Comparison of ENCODE assay signal across 2 cellular contexts in genomic region chr12:124151583-124151982, GRCh38.
TF ChIP-seq lines count a peak whose summit lies in the region.

No MANE protein-coding gene starts in this region.

TF ChIP-seq in HepG2, 621 proteins besides CTCF, POLR2A, EP300 and RAD21 (continued from another document):
- TF ChIP-seq NFIB (CRISPR knock-in tag; IDR thresholded peaks at IDR 0.05; ENCODE audit: borderline replicate concordance) (no peak), HNRNPL (IDR thresholded peaks at IDR 0.05; ENCODE audit: low read depth, low read length) (no peak), BCLAF1 (IDR thresholded peaks at IDR 0.05) (no peak)
TF ChIP-seq in HepG2: peak in this region for 2.

TF ChIP-seq in K562, 482 proteins besides CTCF, POLR2A, EP300 and RAD21 (continued from another document):
- no peak for TF ChIP-seq ZMIZ1 (IDR thresholded peaks at IDR 0.05; ENCODE audit: low read depth in 2 of 2, low read length in 2 of 2)
- no peak for TF ChIP-seq ZBTB33 (CRISPR knock-in tag; IDR thresholded peaks at IDR 0.05)
- no peak for TF ChIP-seq SNIP1 (IDR thresholded peaks at IDR 0.05; ENCODE audit: low read depth)
- TF ChIP-seq NR2C2 (CRISPR knock-in tag; IDR thresholded peaks at IDR 0.05): peak; percentile 75; the same call in 1 of the 2 replicates
- TF ChIP-seq NR2C2 (tag; IDR thresholded peaks at IDR 0.05): peak; percentile 71; the same call in 1 of the 2 replicates
- TF ChIP-seq, protein P1, sequence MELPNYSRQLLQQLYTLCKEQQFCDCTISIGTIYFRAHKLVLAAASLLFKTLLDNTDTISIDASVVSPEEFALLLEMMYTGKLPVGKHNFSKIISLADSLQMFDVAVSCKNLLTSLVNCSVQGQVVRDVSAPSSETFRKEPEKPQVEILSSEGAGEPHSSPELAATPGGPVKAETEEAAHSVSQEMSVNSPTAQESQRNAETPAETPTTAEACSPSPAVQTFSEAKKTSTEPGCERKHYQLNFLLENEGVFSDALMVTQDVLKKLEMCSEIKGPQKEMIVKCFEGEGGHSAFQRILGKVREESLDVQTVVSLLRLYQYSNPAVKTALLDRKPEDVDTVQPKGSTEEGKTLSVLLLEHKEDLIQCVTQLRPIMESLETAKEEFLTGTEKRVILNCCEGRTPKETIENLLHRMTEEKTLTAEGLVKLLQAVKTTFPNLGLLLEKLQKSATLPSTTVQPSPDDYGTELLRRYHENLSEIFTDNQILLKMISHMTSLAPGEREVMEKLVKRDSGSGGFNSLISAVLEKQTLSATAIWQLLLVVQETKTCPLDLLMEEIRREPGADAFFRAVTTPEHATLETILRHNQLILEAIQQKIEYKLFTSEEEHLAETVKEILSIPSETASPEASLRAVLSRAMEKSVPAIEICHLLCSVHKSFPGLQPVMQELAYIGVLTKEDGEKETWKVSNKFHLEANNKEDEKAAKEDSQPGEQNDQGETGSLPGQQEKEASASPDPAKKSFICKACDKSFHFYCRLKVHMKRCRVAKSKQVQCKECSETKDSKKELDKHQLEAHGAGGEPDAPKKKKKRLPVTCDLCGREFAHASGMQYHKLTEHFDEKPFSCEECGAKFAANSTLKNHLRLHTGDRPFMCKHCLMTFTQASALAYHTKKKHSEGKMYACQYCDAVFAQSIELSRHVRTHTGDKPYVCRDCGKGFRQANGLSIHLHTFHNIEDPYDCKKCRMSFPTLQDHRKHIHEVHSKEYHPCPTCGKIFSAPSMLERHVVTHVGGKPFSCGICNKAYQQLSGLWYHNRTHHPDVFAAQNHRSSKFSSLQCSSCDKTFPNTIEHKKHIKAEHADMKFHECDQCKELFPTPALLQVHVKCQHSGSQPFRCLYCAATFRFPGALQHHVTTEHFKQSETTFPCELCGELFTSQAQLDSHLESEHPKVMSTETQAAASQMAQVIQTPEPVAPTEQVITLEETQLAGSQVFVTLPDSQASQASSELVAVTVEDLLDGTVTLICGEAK (IDR thresholded peaks at IDR 0.05): peak; percentile 69
- TF ChIP-seq, protein P1 (CRISPR knock-in tag; IDR thresholded peaks at IDR 0.05): no peak
- TF ChIP-seq XRCC3 (IDR thresholded peaks at IDR 0.05): no peak
- TF ChIP-seq, protein P2, sequence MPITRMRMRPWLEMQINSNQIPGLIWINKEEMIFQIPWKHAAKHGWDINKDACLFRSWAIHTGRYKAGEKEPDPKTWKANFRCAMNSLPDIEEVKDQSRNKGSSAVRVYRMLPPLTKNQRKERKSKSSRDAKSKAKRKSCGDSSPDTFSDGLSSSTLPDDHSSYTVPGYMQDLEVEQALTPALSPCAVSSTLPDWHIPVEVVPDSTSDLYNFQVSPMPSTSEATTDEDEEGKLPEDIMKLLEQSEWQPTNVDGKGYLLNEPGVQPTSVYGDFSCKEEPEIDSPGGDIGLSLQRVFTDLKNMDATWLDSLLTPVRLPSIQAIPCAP (CRISPR knock-in tag; IDR thresholded peaks at IDR 0.05; ENCODE audit: borderline replicate concordance): no peak
- no peak for TF ChIP-seq SAFB2 (IDR thresholded peaks at IDR 0.05; ENCODE audit: borderline replicate concordance, low read depth, low read length, severe bottlenecking)
- no peak for TF ChIP-seq BRCA1 (IDR thresholded peaks at IDR 0.05)
- TF ChIP-seq BRCA1 (CRISPR knock-in tag; IDR thresholded peaks at IDR 0.05): no peak
- TF ChIP-seq GABPA (tag; conservative IDR thresholded peaks at IDR 0.05; ENCODE audit: low read depth): peak; percentile 64
- TF ChIP-seq ZNF592 (IDR thresholded peaks at IDR 0.05): no peak
TF ChIP-seq in K562: peak in this region for 5.
